Comparison of ENCODE assay signal across 14 cellular contexts in genomic region chr2:145091967-145092366, GRCh38.
"Had no signal": no experiment of that assay in that cellular context is flagged by ENCODE, and none has a peak within 500 bp of the region (broad histone marks: within the 10 kb centered on the region; RNA-seq: fewer than 3 reads in every experiment).

No MANE protein-coding gene starts in this region.

- ATAC-seq: left colon; mucosa of descending colon; naive thymus-derived CD4-positive, alpha-beta T cell; stimulated activated naive B cell treated with anti-CD40 and anti-IgM and Interleukin-4, amounts not matched to agents 10 μg/mL and 1 μg/mL and 100 μg/mL, for 72 hours had no signal

- H3K4me1 Mint-ChIP-seq: activated naive CD8-positive, alpha-beta T cell treated with anti-CD3 and anti-CD28 coated beads, Interleukin-2, amount 10 ng/mL, durations not matched to agents 7 days and 5 days; naive thymus-derived CD4-positive, alpha-beta T cell had no signal

- H3K27me3 ChIP-seq: breast epithelium, pancreas, sigmoid colon, transverse colon had no signal

- H3K9me3 Mint-ChIP-seq: activated naive CD8-positive, alpha-beta T cell treated with anti-CD3 and anti-CD28 coated beads, Interleukin-2, amount 10 ng/mL, durations not matched to agents 7 days and 5 days had no signal

- DNase-seq: activated B cell treated with CpG ODN at 0.5 μM for 24 hours; activated CD4-positive, alpha-beta T cell treated with anti-CD3 and anti-CD28 coated beads, Interleukin-2, amount 50 U/mL, for 1 hour; activated naive CD4-positive, alpha-beta T cell; activated naive CD8-positive, alpha-beta T cell treated with anti-CD3 and anti-CD28 coated beads, Interleukin-2, amount 10 ng/mL, durations not matched to agents 7 days and 5 days; left colon; mucosa of descending colon; naive thymus-derived CD4-positive, alpha-beta T cell; pancreas; sigmoid colon; stimulated activated naive B cell treated with anti-CD40 and anti-IgM and Interleukin-4, amounts not matched to agents 10 μg/mL and 1 μg/mL and 100 μg/mL, for 72 hours; T-helper 2 cell; transverse colon had no signal

- H3K4me3 ChIP-seq: breast epithelium, mucosa of descending colon, pancreas, sigmoid colon, transverse colon had no signal

- H3K36me3 ChIP-seq: breast epithelium, pancreas, sigmoid colon, transverse colon had no signal

- H3K9me3 ChIP-seq: breast epithelium, mucosa of descending colon, pancreas, sigmoid colon, transverse colon had no signal

- H3K27me3 Mint-ChIP-seq: activated B cell treated with CpG ODN at 0.5 μM for 24 hours; stimulated activated naive B cell treated with anti-CD40 and anti-IgM and Interleukin-4, amounts not matched to agents 10 μg/mL and 1 μg/mL and 100 μg/mL, for 72 hours had no signal

- H3K4me1 ChIP-seq: breast epithelium, pancreas, sigmoid colon, transverse colon had no signal

- H3K4me3 Mint-ChIP-seq: activated B cell treated with CpG ODN at 0.5 μM for 24 hours; activated naive CD8-positive, alpha-beta T cell treated with anti-CD3 and anti-CD28 coated beads, Interleukin-2, amount 10 ng/mL, durations not matched to agents 7 days and 5 days; naive thymus-derived CD4-positive, alpha-beta T cell; stimulated activated naive B cell treated with anti-CD40 and anti-IgM and Interleukin-4, amounts not matched to agents 10 μg/mL and 1 μg/mL and 100 μg/mL, for 72 hours had no signal

- H3K27ac Mint-ChIP-seq: activated B cell treated with CpG ODN at 0.5 μM for 24 hours; activated naive CD8-positive, alpha-beta T cell treated with anti-CD3 and anti-CD28 coated beads, Interleukin-2, amount 10 ng/mL, durations not matched to agents 7 days and 5 days; naive thymus-derived CD4-positive, alpha-beta T cell; stimulated activated naive B cell treated with anti-CD40 and anti-IgM and Interleukin-4, amounts not matched to agents 10 μg/mL and 1 μg/mL and 100 μg/mL, for 72 hours had no signal

- H3K36me3 Mint-ChIP-seq: activated naive CD8-positive, alpha-beta T cell treated with anti-CD3 and anti-CD28 coated beads, Interleukin-2, amount 10 ng/mL, durations not matched to agents 7 days and 5 days; naive thymus-derived CD4-positive, alpha-beta T cell; stimulated activated naive B cell treated with anti-CD40 and anti-IgM and Interleukin-4, amounts not matched to agents 10 μg/mL and 1 μg/mL and 100 μg/mL, for 72 hours had no signal

- H3K27ac ChIP-seq: breast epithelium, epithelial cell of prostate, pancreas, transverse colon had no signal
